In the genomic region with DNA sequence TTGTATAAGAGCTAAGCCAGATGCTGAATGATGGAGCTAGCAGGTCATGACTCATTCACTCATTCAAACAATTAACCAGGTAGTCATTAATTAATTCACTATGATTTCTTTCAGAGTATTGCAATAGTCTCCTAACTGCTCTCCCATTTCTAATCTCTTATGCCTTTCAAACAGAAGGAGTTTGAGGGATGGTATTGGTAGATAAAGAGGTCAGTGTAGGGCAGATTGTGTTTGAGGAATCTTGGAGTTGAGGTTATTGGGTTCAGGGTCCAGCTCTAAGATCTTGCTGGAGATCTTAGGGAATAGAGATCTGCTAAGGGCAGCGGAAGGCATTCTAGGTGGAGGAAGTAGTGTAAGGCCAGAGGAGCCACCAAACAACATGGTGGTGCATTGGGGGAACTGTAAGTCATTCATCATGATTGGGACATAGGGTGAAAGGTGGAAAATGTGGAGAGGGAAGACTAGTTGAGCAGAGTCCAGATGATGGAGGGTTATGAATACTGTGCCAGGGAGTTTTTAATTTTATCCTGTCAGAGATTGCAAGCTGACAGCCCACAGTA, we compare ENCODE assay signal across 1 cellular context.
A peak's percentile ranks its signal among the peaks of the same experiment; 100 is the strongest.
TF ChIP-seq lines count a peak whose summit lies in the region.

No MANE protein-coding gene starts in this region.

TF ChIP-seq in K562, 482 proteins besides CTCF, POLR2A, EP300 and RAD21:
- TF ChIP-seq TCF3 (CRISPR knock-in tag; IDR thresholded peaks at IDR 0.05) = peak; percentile 46
- peak; percentile 48; the same call in 1 of the 2 replicates for TF ChIP-seq ARID1B (IDR thresholded peaks at IDR 0.05)
- no peak for TF ChIP-seq SRSF7 (optimal IDR thresholded peaks at IDR 0.05; ENCODE audit: low read depth, low read length)
- peak; percentile 53; the same call in 1 of the 2 replicates for TF ChIP-seq OTX1 (CRISPR knock-in tag; IDR thresholded peaks at IDR 0.05)
- peak; percentile 43; the same call in 1 of the 2 replicates for TF ChIP-seq TEAD4 (IDR thresholded peaks at IDR 0.05; ENCODE audit: low read length)
- TF ChIP-seq TEAD4 (CRISPR knock-in tag; IDR thresholded peaks at IDR 0.05; ENCODE audit: borderline replicate concordance) = no peak
- peak; percentile 39 to 65; a peak in 3 of 4 replicates for TF ChIP-seq KDM1A (IDR thresholded peaks at IDR 0.05)
- peak in 1 of 2 experiments; percentile 76; a peak in 2 of 4 replicates for TF ChIP-seq RCOR1 (IDR thresholded peaks at IDR 0.05; ENCODE audit: borderline replicate concordance in 1 of 2, low read depth in 2 of 2, low read length in 2 of 2)
- peak; percentile 18; the same call in 1 of the 2 replicates for TF ChIP-seq CEBPB (tag; IDR thresholded peaks at IDR 0.05)
- TF ChIP-seq, protein P1, sequence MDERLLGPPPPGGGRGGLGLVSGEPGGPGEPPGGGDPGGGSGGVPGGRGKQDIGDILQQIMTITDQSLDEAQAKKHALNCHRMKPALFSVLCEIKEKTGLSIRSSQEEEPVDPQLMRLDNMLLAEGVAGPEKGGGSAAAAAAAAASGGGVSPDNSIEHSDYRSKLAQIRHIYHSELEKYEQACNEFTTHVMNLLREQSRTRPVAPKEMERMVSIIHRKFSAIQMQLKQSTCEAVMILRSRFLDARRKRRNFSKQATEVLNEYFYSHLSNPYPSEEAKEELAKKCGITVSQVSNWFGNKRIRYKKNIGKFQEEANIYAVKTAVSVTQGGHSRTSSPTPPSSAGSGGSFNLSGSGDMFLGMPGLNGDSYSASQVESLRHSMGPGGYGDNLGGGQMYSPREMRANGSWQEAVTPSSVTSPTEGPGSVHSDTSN (CRISPR knock-in tag; IDR thresholded peaks at IDR 0.05; ENCODE audit: low read depth) = no peak
- TF ChIP-seq, protein P1 (tag; conservative IDR thresholded peaks at IDR 0.05; ENCODE audit: low read depth) = peak; percentile 66
- no peak for TF ChIP-seq CHCHD3 (CRISPR knock-in tag; IDR thresholded peaks at IDR 0.05)
- TF ChIP-seq ZNF184 (CRISPR knock-in tag; IDR thresholded peaks at IDR 0.05) = no peak
- TF ChIP-seq CBFA2T2 (conservative IDR thresholded peaks at IDR 0.05) = peak; percentile 28; the same call in 1 of the 2 replicates
- TF ChIP-seq PKNOX1 (IDR thresholded peaks at IDR 0.05) = peak; percentile 50
- no peak for TF ChIP-seq ZBTB8A (IDR thresholded peaks at IDR 0.05; ENCODE audit: partially characterized antibody)
- TF ChIP-seq CEBPG (CRISPR knock-in tag; IDR thresholded peaks at IDR 0.05) = peak; percentile 36; the same call in 1 of the 2 replicates
- TF ChIP-seq CEBPG (tag; conservative IDR thresholded peaks at IDR 0.05 in 1 of 2, IDR thresholded peaks at IDR 0.05 in 1 of 2) = no peak
- peak; percentile 64 for TF ChIP-seq CBFA2T3 (IDR thresholded peaks at IDR 0.05)
- peak; percentile 49 for TF ChIP-seq MEIS2 (IDR thresholded peaks at IDR 0.05; ENCODE audit: partially characterized antibody)
- peak; percentile 71 for TF ChIP-seq TAL1 (IDR thresholded peaks at IDR 0.05)
